ENCODE assay signal across 13 cellular contexts in genomic region chr7:43659549-43659896, GRCh38.
DNase-seq lines count a peak whose midpoint lies in the region; ATAC-seq and TF ChIP-seq lines count a peak whose summit lies in the region.
"Had no signal": no experiment of that assay in that cellular context is flagged by ENCODE, and none has a peak within 500 bp of the region (broad histone marks: within the 10 kb centered on the region; RNA-seq: fewer than 3 reads in every experiment).

No MANE protein-coding gene starts in this region.

- peaks cover 58% of the 10 kb centered on the region for H3K4me1 Mint-ChIP-seq in CD8-positive, alpha-beta T cell (ENCODE audit: low read depth)
- peaks cover 30 to 65% (median 40%) of the 10 kb centered on the region in 3 donors for H3K4me1 Mint-ChIP-seq in naive B cell

- no peaks in the 10 kb centered on the region for H3K36me3 ChIP-seq in CD8-positive, alpha-beta T cell (ENCODE audit: insufficient read depth, low read length)
- H3K36me3 ChIP-seq in HUES6 (ENCODE audit: control insufficient read depth, insufficient read depth, low read length) (peaks cover 15% of the 10 kb centered on the region), adrenal gland (replicated peaks in 1 of 2) (no peaks in the 10 kb centered on the region), BE2C (peaks cover 6% of the 10 kb centered on the region; the same call in 1 of the 2 replicates)

- TF ChIP-seq CTCF in CD8-positive, alpha-beta T cell (IDR thresholded peaks at IDR 0.05) = no peak
- TF ChIP-seq CTCF in adrenal gland (IDR thresholded peaks at IDR 0.05) = no peak
- no peak for TF ChIP-seq CTCF in BE2C (IDR thresholded peaks at IDR 0.05; ENCODE audit: low read depth, low read length)

- no peak for TF ChIP-seq POLR2A in adrenal gland (IDR thresholded peaks at IDR 0.05)

- H3K27ac ChIP-seq in CD8-positive, alpha-beta T cell (ENCODE audit: low read depth, low read length) = no peak overlapping the region
- H3K27ac ChIP-seq in HUES6 (ENCODE audit: low read depth, low read length) = 0 out of 2 replicates have a peak overlapping the region, but pooled peaks have one; percentile 43
- peak overlapping the region in 4 of 5 donors; percentile 56 to 87 (median 76) for H3K27ac ChIP-seq in adrenal gland

- no peak overlapping the region for H3K4me3 ChIP-seq in CD8-positive, alpha-beta T cell (ENCODE audit: low read depth, low read length)
- H3K4me3 ChIP-seq in HUES6 (ENCODE audit: low read depth, low read length) (no peak overlapping the region), adrenal gland (peak overlapping the region in 1 of 4 donors; percentile 6), BE2C (ENCODE audit: low read depth, low read length) (no peak overlapping the region)
- H3K4me3 ChIP-seq: heart right ventricle had no signal

- H3K36me3 Mint-ChIP-seq in CD8-positive, alpha-beta T cell = peaks cover 27% of the 10 kb centered on the region
- peaks cover 16 to 19% of the 10 kb centered on the region in 2 donors for H3K36me3 Mint-ChIP-seq in naive B cell

- H3K27me3 Mint-ChIP-seq in CD8-positive, alpha-beta T cell (ENCODE audit: low read depth) = no peaks in the 10 kb centered on the region
- no peaks in the 10 kb centered on the region for H3K27me3 Mint-ChIP-seq in naive B cell

- peaks cover 49% of the 10 kb centered on the region for H3K4me1 ChIP-seq in CD8-positive, alpha-beta T cell (ENCODE audit: insufficient read depth, low read length)
- H3K4me1 ChIP-seq in HUES6 (ENCODE audit: control insufficient read depth, insufficient read depth, low read length) = peaks cover 30% of the 10 kb centered on the region
- peaks cover 13 to 28% of the 10 kb centered on the region in 2 donors for H3K4me1 ChIP-seq in adrenal gland (replicated peaks in 1 of 2)
- H3K4me1 ChIP-seq in BE2C = no peaks in the 10 kb centered on the region

- no peak overlapping the region for H3K9ac ChIP-seq in HUES6 (ENCODE audit: low read length)

- H3K27me3 ChIP-seq in CD8-positive, alpha-beta T cell (ENCODE audit: insufficient read depth, low read length) = no peaks in the 10 kb centered on the region
- no peaks in the 10 kb centered on the region for H3K27me3 ChIP-seq in HUES6 (ENCODE audit: control insufficient read depth, insufficient read depth, low read length)
- H3K27me3 ChIP-seq in adrenal gland = no peaks in the 10 kb centered on the region
- no peaks in the 10 kb centered on the region for H3K27me3 ChIP-seq in BE2C
- H3K27me3 ChIP-seq: heart right ventricle had no signal

- CTCF ChIA-PET in CD8-positive, alpha-beta T cell (lab: Charles Lee) = no interaction called here

- ATAC-seq in CD8-positive, alpha-beta T cell = no peak
- ATAC-seq in naive B cell (ENCODE audit: low read depth in 2 of 2) = no peak
- ATAC-seq: heart right ventricle had no signal

- no peak for DNase-seq in CD8-positive, alpha-beta T cell
- DNase-seq in adrenal gland (no peak), naive B cell (no peak), pons (ENCODE audit: low spot score) (no peak), BE2C (no peak), islet precursor cell (no peak), HuH-7.5 (ENCODE audit: low spot score) (no peak)
- DNase-seq: aorta, Caco-2, heart right ventricle, NCI-H1105, substantia nigra had no signal

- no peaks in the 10 kb centered on the region for H3K9me3 ChIP-seq in CD8-positive, alpha-beta T cell (ENCODE audit: low read length)
- H3K9me3 ChIP-seq in HUES6 (ENCODE audit: control insufficient read depth, insufficient read depth, low read depth, low read length) = no peaks in the 10 kb centered on the region
- H3K9me3 ChIP-seq in adrenal gland (replicated peaks in 1 of 3) = no peaks in the 10 kb centered on the region
- H3K9me3 ChIP-seq in BE2C = no peaks in the 10 kb centered on the region
- H3K9me3 ChIP-seq: Caco-2, heart right ventricle had no signal

- no peaks in the 10 kb centered on the region for H3K9me3 Mint-ChIP-seq in CD8-positive, alpha-beta T cell
- H3K9me3 Mint-ChIP-seq in naive B cell = peaks cover 0 to 3% (median 0%) of the 10 kb centered on the region in 7 donors

- intact Hi-C loops in CD8-positive, alpha-beta T cell (cut with DNase I, micrococcal nuclease) = loop anchor here in 1 of 2 experiments (1.0 kb wide), 1 partner anchor 9 kb away; no protein-coding TSS in a partner anchor
- intact Hi-C loops in adrenal gland (cut with DNase I) = no loop called here

- POLR2A ChIA-PET in CD8-positive, alpha-beta T cell (lab: Charles Lee) = no interaction called here

- no peak overlapping the region for H3K4me3 Mint-ChIP-seq in CD8-positive, alpha-beta T cell
- H3K4me3 Mint-ChIP-seq in naive B cell = no peak overlapping the region

- H3K27ac Mint-ChIP-seq in CD8-positive, alpha-beta T cell = peak overlapping the region; percentile 78
- H3K27ac Mint-ChIP-seq in naive B cell = peak overlapping the region in 4 of 6 donors; percentile 33 to 87 (median 70)
